In the genomic region with DNA sequence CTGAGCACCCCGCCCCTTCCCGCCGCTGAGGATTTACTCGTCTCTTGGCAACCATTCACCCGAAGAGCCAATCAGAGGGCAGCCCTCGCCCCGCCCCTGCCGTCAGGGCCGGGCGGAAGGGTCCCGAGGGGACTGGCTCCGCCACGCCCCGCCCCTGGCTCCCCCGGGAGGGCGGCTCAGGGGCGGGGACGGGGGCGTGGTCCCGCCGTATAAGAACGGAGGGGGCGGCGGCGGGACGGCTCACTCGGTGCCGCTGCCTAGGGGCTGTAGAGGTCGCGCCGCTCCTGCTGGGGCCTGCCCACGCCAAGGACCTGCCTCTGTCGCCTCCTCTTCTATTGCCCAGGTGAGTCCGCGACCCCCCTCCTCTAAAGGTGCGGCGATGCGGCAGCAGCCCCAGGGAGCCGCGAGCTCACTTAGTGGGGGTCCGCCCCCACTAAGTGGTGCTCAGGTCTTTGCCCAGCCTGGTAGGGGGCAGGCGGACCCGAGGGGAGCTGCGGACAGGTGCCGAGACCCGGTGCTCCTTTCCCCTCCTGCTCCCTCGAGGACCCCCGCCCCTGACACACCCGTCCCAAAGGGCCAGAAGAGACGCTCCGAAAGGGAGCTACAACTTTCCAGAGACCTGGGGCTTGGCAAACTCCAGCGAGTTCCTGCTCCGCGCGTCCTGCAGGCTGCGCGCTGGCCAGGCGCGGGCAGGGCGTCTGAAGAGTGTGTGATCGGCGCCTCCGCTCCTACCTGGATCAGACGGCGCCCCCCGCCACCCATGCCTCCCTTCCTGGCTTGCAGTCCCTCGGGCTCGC, we compare ENCODE assay signal across 1 cellular context.
TF ChIP-seq lines count a peak whose summit lies in the region.

A gene (plus strand): TSS at position 238 of the 797 bp plus-strand sequence. CDS start 16,821 bp downstream, outside the sequence.

TF ChIP-seq in GM12878, 131 proteins besides CTCF, POLR2A, EP300 and RAD21 (continued from another document and continues in another):
- TF ChIP-seq, protein P1, sequence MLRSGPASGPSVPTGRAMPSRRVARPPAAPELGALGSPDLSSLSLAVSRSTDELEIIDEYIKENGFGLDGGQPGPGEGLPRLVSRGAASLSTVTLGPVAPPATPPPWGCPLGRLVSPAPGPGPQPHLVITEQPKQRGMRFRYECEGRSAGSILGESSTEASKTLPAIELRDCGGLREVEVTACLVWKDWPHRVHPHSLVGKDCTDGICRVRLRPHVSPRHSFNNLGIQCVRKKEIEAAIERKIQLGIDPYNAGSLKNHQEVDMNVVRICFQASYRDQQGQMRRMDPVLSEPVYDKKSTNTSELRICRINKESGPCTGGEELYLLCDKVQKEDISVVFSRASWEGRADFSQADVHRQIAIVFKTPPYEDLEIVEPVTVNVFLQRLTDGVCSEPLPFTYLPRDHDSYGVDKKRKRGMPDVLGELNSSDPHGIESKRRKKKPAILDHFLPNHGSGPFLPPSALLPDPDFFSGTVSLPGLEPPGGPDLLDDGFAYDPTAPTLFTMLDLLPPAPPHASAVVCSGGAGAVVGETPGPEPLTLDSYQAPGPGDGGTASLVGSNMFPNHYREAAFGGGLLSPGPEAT (IDR thresholded peaks at IDR 0.05; ENCODE audit: low read depth) = 0 out of 2 replicates have a peak, but pooled peaks have one; percentile 2
- TF ChIP-seq SMC3 (IDR thresholded peaks at IDR 0.05; ENCODE audit: borderline replicate concordance, low read length) = no peak
- TF ChIP-seq, protein P2, sequence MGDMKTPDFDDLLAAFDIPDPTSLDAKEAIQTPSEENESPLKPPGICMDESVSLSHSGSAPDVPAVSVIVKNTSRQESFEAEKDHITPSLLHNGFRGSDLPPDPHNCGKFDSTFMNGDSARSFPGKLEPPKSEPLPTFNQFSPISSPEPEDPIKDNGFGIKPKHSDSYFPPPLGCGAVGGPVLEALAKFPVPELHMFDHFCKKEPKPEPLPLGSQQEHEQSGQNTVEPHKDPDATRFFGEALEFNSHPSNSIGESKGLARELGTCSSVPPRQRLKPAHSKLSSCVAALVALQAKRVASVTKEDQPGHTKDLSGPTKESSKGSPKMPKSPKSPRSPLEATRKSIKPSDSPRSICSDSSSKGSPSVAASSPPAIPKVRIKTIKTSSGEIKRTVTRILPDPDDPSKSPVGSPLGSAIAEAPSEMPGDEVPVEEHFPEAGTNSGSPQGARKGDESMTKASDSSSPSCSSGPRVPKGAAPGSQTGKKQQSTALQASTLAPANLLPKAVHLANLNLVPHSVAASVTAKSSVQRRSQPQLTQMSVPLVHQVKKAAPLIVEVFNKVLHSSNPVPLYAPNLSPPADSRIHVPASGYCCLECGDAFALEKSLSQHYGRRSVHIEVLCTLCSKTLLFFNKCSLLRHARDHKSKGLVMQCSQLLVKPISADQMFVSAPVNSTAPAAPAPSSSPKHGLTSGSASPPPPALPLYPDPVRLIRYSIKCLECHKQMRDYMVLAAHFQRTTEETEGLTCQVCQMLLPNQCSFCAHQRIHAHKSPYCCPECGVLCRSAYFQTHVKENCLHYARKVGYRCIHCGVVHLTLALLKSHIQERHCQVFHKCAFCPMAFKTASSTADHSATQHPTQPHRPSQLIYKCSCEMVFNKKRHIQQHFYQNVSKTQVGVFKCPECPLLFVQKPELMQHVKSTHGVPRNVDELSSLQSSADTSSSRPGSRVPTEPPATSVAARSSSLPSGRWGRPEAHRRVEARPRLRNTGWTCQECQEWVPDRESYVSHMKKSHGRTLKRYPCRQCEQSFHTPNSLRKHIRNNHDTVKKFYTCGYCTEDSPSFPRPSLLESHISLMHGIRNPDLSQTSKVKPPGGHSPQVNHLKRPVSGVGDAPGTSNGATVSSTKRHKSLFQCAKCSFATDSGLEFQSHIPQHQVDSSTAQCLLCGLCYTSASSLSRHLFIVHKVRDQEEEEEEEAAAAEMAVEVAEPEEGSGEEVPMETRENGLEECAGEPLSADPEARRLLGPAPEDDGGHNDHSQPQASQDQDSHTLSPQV (IDR thresholded peaks at IDR 0.05) = no peak
- TF ChIP-seq KAT2A (conservative IDR thresholded peaks at IDR 0.05; ENCODE audit: control insufficient read depth, low read depth, low read length) = no peak
- no peak for TF ChIP-seq MYC (IDR thresholded peaks at IDR 0.05; ENCODE audit: insufficient read depth, insufficient read length, insufficient replicate concordance, low read length, severe bottlenecking)
- no peak for TF ChIP-seq NFIC (IDR thresholded peaks at IDR 0.05; ENCODE audit: low read depth, low read length)
- TF ChIP-seq BACH1 (IDR thresholded peaks at IDR 0.05; ENCODE audit: borderline replicate concordance) = peak; percentile 44; the same call in 1 of the 2 replicates
- TF ChIP-seq SP1 (IDR thresholded peaks at IDR 0.05; ENCODE audit: low read depth, low read length) = peak; percentile 30
- no peak for TF ChIP-seq CREM (IDR thresholded peaks at IDR 0.05; ENCODE audit: low read depth)
- no peak for TF ChIP-seq JUNB (IDR thresholded peaks at IDR 0.05)
- no peak for TF ChIP-seq FOXM1 (IDR thresholded peaks at IDR 0.05; ENCODE audit: low read depth, low read length)
- TF ChIP-seq, protein P3, sequence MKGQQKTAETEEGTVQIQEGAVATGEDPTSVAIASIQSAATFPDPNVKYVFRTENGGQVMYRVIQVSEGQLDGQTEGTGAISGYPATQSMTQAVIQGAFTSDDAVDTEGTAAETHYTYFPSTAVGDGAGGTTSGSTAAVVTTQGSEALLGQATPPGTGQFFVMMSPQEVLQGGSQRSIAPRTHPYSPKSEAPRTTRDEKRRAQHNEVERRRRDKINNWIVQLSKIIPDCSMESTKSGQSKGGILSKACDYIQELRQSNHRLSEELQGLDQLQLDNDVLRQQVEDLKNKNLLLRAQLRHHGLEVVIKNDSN (IDR thresholded peaks at IDR 0.05; ENCODE audit: borderline replicate concordance, extremely low read length, insufficient read depth, low read depth, low read length) = no peak
- no peak for TF ChIP-seq ETV6 (conservative IDR thresholded peaks at IDR 0.05 in 1 of 2, IDR thresholded peaks at IDR 0.05 in 1 of 2; ENCODE audit: borderline replicate concordance in 1 of 2, low read depth in 1 of 2)
- TF ChIP-seq, protein P4, sequence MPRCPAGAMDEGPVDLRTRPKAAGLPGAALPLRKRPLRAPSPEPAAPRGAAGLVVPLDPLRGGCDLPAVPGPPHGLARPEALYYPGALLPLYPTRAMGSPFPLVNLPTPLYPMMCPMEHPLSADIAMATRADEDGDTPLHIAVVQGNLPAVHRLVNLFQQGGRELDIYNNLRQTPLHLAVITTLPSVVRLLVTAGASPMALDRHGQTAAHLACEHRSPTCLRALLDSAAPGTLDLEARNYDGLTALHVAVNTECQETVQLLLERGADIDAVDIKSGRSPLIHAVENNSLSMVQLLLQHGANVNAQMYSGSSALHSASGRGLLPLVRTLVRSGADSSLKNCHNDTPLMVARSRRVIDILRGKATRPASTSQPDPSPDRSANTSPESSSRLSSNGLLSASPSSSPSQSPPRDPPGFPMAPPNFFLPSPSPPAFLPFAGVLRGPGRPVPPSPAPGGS (IDR thresholded peaks at IDR 0.05; ENCODE audit: borderline replicate concordance, insufficient read depth, low read depth, low read length, poor library complexity, severe bottlenecking) = no peak
- TF ChIP-seq TCF7 (IDR thresholded peaks at IDR 0.05; ENCODE audit: borderline replicate concordance) = no peak
- TF ChIP-seq SMARCA5 (IDR thresholded peaks at IDR 0.05) = no peak
- TF ChIP-seq, protein P5, sequence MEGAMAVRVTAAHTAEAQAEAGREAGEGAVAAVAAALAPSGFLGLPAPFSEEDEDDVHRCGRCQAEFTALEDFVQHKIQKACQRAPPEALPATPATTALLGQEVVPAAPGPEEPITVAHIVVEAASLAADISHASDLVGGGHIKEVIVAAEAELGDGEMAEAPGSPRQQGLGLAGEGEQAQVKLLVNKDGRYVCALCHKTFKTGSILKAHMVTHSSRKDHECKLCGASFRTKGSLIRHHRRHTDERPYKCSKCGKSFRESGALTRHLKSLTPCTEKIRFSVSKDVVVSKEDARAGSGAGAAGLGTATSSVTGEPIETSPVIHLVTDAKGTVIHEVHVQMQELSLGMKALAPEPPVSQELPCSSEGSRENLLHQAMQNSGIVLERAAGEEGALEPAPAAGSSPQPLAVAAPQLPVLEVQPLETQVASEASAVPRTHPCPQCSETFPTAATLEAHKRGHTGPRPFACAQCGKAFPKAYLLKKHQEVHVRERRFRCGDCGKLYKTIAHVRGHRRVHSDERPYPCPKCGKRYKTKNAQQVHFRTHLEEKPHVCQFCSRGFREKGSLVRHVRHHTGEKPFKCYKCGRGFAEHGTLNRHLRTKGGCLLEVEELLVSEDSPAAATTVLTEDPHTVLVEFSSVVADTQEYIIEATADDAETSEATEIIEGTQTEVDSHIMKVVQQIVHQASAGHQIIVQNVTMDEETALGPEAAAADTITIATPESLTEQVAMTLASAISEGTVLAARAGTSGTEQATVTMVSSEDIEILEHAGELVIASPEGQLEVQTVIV (IDR thresholded peaks at IDR 0.05; ENCODE audit: borderline replicate concordance, partially characterized antibody) = no peak
- no peak for TF ChIP-seq PML (IDR thresholded peaks at IDR 0.05; ENCODE audit: low read length)
- TF ChIP-seq ZNF274 (IDR thresholded peaks at IDR 0.05; ENCODE audit: insufficient read depth, insufficient read length) = no peak
- no peak for TF ChIP-seq ZNF622 (IDR thresholded peaks at IDR 0.05)
- TF ChIP-seq, protein P6, sequence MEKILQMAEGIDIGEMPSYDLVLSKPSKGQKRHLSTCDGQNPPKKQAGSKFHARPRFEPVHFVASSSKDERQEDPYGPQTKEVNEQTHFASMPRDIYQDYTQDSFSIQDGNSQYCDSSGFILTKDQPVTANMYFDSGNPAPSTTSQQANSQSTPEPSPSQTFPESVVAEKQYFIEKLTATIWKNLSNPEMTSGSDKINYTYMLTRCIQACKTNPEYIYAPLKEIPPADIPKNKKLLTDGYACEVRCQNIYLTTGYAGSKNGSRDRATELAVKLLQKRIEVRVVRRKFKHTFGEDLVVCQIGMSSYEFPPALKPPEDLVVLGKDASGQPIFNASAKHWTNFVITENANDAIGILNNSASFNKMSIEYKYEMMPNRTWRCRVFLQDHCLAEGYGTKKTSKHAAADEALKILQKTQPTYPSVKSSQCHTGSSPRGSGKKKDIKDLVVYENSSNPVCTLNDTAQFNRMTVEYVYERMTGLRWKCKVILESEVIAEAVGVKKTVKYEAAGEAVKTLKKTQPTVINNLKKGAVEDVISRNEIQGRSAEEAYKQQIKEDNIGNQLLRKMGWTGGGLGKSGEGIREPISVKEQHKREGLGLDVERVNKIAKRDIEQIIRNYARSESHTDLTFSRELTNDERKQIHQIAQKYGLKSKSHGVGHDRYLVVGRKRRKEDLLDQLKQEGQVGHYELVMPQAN (conservative IDR thresholded peaks at IDR 0.05) = no peak
- TF ChIP-seq MEF2B (IDR thresholded peaks at IDR 0.05; ENCODE audit: partially characterized antibody, poor library complexity, severe bottlenecking) = peak; percentile 87
- no peak for TF ChIP-seq ZNF24 (IDR thresholded peaks at IDR 0.05)
- TF ChIP-seq MXI1 (IDR thresholded peaks at IDR 0.05; ENCODE audit: low read depth, low read length) = peak; percentile 71
- TF ChIP-seq RCOR1 (conservative IDR thresholded peaks at IDR 0.05; ENCODE audit: low read depth, low read length) = no peak
- TF ChIP-seq, protein P7, sequence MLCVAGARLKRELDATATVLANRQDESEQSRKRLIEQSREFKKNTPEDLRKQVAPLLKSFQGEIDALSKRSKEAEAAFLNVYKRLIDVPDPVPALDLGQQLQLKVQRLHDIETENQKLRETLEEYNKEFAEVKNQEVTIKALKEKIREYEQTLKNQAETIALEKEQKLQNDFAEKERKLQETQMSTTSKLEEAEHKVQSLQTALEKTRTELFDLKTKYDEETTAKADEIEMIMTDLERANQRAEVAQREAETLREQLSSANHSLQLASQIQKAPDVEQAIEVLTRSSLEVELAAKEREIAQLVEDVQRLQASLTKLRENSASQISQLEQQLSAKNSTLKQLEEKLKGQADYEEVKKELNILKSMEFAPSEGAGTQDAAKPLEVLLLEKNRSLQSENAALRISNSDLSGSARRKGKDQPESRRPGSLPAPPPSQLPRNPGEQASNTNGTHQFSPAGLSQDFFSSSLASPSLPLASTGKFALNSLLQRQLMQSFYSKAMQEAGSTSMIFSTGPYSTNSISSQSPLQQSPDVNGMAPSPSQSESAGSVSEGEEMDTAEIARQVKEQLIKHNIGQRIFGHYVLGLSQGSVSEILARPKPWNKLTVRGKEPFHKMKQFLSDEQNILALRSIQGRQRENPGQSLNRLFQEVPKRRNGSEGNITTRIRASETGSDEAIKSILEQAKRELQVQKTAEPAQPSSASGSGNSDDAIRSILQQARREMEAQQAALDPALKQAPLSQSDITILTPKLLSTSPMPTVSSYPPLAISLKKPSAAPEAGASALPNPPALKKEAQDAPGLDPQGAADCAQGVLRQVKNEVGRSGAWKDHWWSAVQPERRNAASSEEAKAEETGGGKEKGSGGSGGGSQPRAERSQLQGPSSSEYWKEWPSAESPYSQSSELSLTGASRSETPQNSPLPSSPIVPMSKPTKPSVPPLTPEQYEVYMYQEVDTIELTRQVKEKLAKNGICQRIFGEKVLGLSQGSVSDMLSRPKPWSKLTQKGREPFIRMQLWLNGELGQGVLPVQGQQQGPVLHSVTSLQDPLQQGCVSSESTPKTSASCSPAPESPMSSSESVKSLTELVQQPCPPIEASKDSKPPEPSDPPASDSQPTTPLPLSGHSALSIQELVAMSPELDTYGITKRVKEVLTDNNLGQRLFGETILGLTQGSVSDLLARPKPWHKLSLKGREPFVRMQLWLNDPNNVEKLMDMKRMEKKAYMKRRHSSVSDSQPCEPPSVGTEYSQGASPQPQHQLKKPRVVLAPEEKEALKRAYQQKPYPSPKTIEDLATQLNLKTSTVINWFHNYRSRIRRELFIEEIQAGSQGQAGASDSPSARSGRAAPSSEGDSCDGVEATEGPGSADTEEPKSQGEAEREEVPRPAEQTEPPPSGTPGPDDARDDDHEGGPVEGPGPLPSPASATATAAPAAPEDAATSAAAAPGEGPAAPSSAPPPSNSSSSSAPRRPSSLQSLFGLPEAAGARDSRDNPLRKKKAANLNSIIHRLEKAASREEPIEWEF (IDR thresholded peaks at IDR 0.05; ENCODE audit: insufficient replicate concordance, low read depth, low read length) = no peak
- TF ChIP-seq SIN3A (IDR thresholded peaks at IDR 0.05; ENCODE audit: low read depth, low read length) = peak; percentile 31; the same call in 1 of the 2 replicates
- TF ChIP-seq SMAD1 (IDR thresholded peaks at IDR 0.05; ENCODE audit: low read depth, partially characterized antibody) = no peak
- TF ChIP-seq TCF3 (IDR thresholded peaks at IDR 0.05; ENCODE audit: borderline replicate concordance, insufficient read depth, low read depth, low read length) = no peak
- no peak for TF ChIP-seq RAD51 (IDR thresholded peaks at IDR 0.05)
- TF ChIP-seq, protein P8, sequence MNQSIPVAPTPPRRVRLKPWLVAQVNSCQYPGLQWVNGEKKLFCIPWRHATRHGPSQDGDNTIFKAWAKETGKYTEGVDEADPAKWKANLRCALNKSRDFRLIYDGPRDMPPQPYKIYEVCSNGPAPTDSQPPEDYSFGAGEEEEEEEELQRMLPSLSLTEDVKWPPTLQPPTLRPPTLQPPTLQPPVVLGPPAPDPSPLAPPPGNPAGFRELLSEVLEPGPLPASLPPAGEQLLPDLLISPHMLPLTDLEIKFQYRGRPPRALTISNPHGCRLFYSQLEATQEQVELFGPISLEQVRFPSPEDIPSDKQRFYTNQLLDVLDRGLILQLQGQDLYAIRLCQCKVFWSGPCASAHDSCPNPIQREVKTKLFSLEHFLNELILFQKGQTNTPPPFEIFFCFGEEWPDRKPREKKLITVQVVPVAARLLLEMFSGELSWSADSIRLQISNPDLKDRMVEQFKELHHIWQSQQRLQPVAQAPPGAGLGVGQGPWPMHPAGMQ (IDR thresholded peaks at IDR 0.05; ENCODE audit: borderline replicate concordance) = no peak
